8 cellular contexts compared by ENCODE assay signal in genomic region chr3:189233225-189233858, GRCh38.
A peak's percentile ranks its signal among the peaks of the same experiment; 100 is the strongest.
DNase-seq lines count a peak whose midpoint lies in the region; ATAC-seq and TF ChIP-seq lines count a peak whose summit lies in the region.

No MANE protein-coding gene starts in this region.

- POLR2A ChIA-PET in PC-9 (lab: Charles Lee; ENCODE audit: unreplicated experiment) = interaction anchor here (0.5 to 0.6 kb wide), 2 partner anchors 93 to 281 kb away, joined by 3 to 8 read pairs; no protein-coding TSS in a partner anchor

- H3K4me1 ChIP-seq in DND-41 (ENCODE audit: insufficient read depth, low read length) (no peaks in the 10 kb centered on the region), PC-9 (replicated peaks; ENCODE audit: insufficient read depth) (0 out of 2 replicates have a peak, but pooled peaks cover 7% of the 10 kb centered on the region), right lobe of liver (no peaks in the 10 kb centered on the region), testis (peaks cover 7% of the 10 kb centered on the region)

- H3K4me3 ChIP-seq in DND-41 (ENCODE audit: low read depth in 1 of 2, low read length in 2 of 2) = no peak overlapping the region
- H3K4me3 ChIP-seq in Jurkat, Clone E6-1 (ENCODE audit: low read length) = no peak overlapping the region
- H3K4me3 ChIP-seq in PC-9 = no peak overlapping the region
- no peak overlapping the region for H3K4me3 ChIP-seq in coronary artery
- no peak overlapping the region for H3K4me3 ChIP-seq in right lobe of liver
- no peak overlapping the region for H3K4me3 ChIP-seq in testis

- CTCF ChIA-PET in PC-9 (lab: Charles Lee) = interaction anchor here (0.6 to 2.5 kb wide), 7 partner anchors 43 to 1495 kb away, joined by 3 to 7 read pairs (median 3); no protein-coding TSS in a partner anchor

- H3K36me3 ChIP-seq in DND-41 (ENCODE audit: insufficient read depth, low read length) (no peaks in the 10 kb centered on the region), PC-9 (ENCODE audit: low read depth) (no peaks in the 10 kb centered on the region), right lobe of liver (no peaks in the 10 kb centered on the region), testis (ENCODE audit: low read depth, missing control alignments) (no peaks in the 10 kb centered on the region)

- DNase-seq in DND-41 = peak; percentile 49
- peak; percentile 19 for DNase-seq in Jurkat, Clone E6-1 (ENCODE audit: low read depth, low spot score)
- peak; percentile 54 to 74 for DNase-seq in PC-9
- DNase-seq in coronary artery (ENCODE audit: low spot score) = no peak
- peak in 2 of 3 donors; percentile 19 to 46 for DNase-seq in right lobe of liver
- DNase-seq in testis = peak; percentile 87
- no peak for DNase-seq in activated CD8-positive, alpha-beta memory T cell treated with anti-CD3 and anti-CD28 coated beads for 24 hours

- no peak overlapping the region for H2AFZ ChIP-seq in DND-41 (ENCODE audit: low read depth, low read length)
- H2AFZ ChIP-seq in PC-9 = no peak overlapping the region

- H3K27ac ChIP-seq in DND-41 (ENCODE audit: low read length) (no peak overlapping the region), PC-9 (no peak overlapping the region), coronary artery (no peak overlapping the region), right lobe of liver (no peak overlapping the region), testis (no peak overlapping the region)

- H4K20me1 ChIP-seq in DND-41 (ENCODE audit: insufficient read depth, low read length) (no peaks in the 10 kb centered on the region), PC-9 (ENCODE audit: insufficient read depth) (no peaks in the 10 kb centered on the region)

- H3K27me3 ChIP-seq in DND-41 (ENCODE audit: insufficient read depth, low read length, poor library complexity) = peaks cover 40% of the 10 kb centered on the region
- no peaks in the 10 kb centered on the region for H3K27me3 ChIP-seq in PC-9 (ENCODE audit: insufficient read depth, low read depth)
- no peaks in the 10 kb centered on the region for H3K27me3 ChIP-seq in right lobe of liver
- H3K27me3 ChIP-seq in testis = no peaks in the 10 kb centered on the region

- BruUV-seq in PC-9 (replicated peaks; lab: Mats Ljungman, UMichigan) = no TSS peak

- no peaks in the 10 kb centered on the region for H3K9me3 ChIP-seq in DND-41 (ENCODE audit: insufficient read depth, low read length, severe bottlenecking)
- peaks cover 17% of the 10 kb centered on the region for H3K9me3 ChIP-seq in PC-9 (ENCODE audit: insufficient read depth, low read depth)
- H3K9me3 ChIP-seq in right lobe of liver = no peaks in the 10 kb centered on the region
- H3K9me3 ChIP-seq in testis = no peaks in the 10 kb centered on the region

- H3K9me2 ChIP-seq in PC-9 (ENCODE audit: insufficient read depth) = no peaks in the 10 kb centered on the region

- intact Hi-C loops in PC-9 (cut with micrococcal nuclease; ENCODE audit: unreplicated experiment) (loop anchor here (1.0 to 5.0 kb wide), 5 partner anchors 71 to 551 kb away; no protein-coding TSS in a partner anchor), right lobe of liver (cut with DNase I) (no loop called here), testis (cut with DNase I; ENCODE audit: low total_unique reads) (no loop called here)

- H3K9ac ChIP-seq in DND-41 (ENCODE audit: low read depth, low read length) = no peak overlapping the region

- no peaks in the 10 kb centered on the region for H3F3A ChIP-seq in PC-9 (ENCODE audit: insufficient read depth, low read depth)

- TF ChIP-seq CTCF in DND-41 (IDR thresholded peaks at IDR 0.05; ENCODE audit: borderline replicate concordance, extremely low read depth, low read length, poor library complexity, severe bottlenecking) (peak; percentile 71), PC-9 (conservative IDR thresholded peaks at IDR 0.05) (peak; percentile 89), coronary artery (IDR thresholded peaks at IDR 0.05) (peak; percentile 27), right lobe of liver (IDR thresholded peaks at IDR 0.05) (peak; percentile 45 to 60 (median 56)), testis (IDR thresholded peaks at IDR 0.05) (peak; percentile 61 to 75 (median 68))

- no peak overlapping the region for H3K4me2 ChIP-seq in DND-41 (ENCODE audit: insufficient read depth, low read length)
- H3K4me2 ChIP-seq in PC-9 = no peak overlapping the region

- TF ChIP-seq POLR2A in right lobe of liver (IDR thresholded peaks at IDR 0.05) (no peak), testis (IDR thresholded peaks at IDR 0.05) (no peak)

- WGBS in right lobe of liver (ENCODE audit: insufficient coverage, low coverage, low lambda C conversion rate, missing lambda C conversion rate) = 47% methylated on average over 5 of the region's 5 CpGs
- 40 to 43% methylated on average over 5 of the region's 5 CpGs for WGBS in testis, 2 donors

- no peaks in the 10 kb centered on the region for H3K79me2 ChIP-seq in DND-41 (ENCODE audit: insufficient read depth, low read length)
- no peaks in the 10 kb centered on the region for H3K79me2 ChIP-seq in PC-9 (ENCODE audit: low read depth)

- peak; percentile 85 for ATAC-seq in DND-41 (ENCODE audit: insufficient read depth, low read depth)
- peak; percentile 81 to 89 (median 84) for ATAC-seq in right lobe of liver
- ATAC-seq in GM21390 (IDR thresholded peaks at IDR 0.05; ENCODE audit: unreplicated experiment) = no peak

Comparison
In these comparisons a context has a peak if more than half of its experiments do, and no peak if none do; other contexts are left out.
1. DNase-seq: peak in DND-41 (single experiment), Jurkat, Clone E6-1 (single experiment), PC-9 (2 of 2), right lobe of liver (2 of 3) and testis (single experiment); none in coronary artery (single experiment) and activated CD8-positive, alpha-beta memory T cell treated with anti-CD3 and anti-CD28 coated beads for 24 hours (single experiment).
2. CTCF ChIP-seq: peak in every context shown above with its lines; median percentile 89 in PC-9; 71 in DND-41; 68 in testis; 56 in right lobe of liver; 27 in coronary artery.